Comparison of ENCODE assay signal across 28 cellular contexts in the genomic region with DNA sequence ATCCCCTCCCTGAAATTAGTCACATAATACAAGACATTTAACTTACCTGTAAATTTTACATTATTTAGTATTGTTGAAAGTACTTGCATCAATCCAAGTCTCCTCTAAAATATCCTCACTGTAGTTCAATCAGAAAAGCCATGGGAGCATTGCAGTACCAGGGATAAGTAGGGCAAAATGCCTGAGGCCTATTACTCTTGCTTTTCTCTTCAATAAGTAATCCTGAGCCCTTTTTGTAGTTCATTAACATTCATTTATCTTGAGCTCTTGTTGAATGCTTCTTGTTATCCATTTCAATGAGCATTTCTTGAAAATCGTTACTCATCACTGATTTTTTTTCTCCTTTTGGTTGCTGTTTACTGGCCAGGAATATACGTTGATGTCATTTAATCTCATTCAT.
"Had no signal": no experiment of that assay in that cellular context is flagged by ENCODE, and none has a peak within 500 bp of the region (broad histone marks: within the 10 kb centered on the region; RNA-seq: fewer than 3 reads in every experiment).

No MANE protein-coding gene starts in this region.

- H3K27me3 ChIP-seq: stomach, suprapubic skin, testis, thyroid gland, tibial artery, tibial nerve, transverse colon, upper lobe of left lung, upper lobe of right lung, uterus, vagina had no signal

- ATAC-seq: stimulated activated effector memory CD8-positive, alpha-beta T cell treated with anti-CD3 and anti-CD28 coated beads, Interleukin-12 subunit alpha, Interleukin-12 subunit beta, amount 100 ng/mL, for 72 hours; stimulated activated memory B cell treated with anti-CD40 and anti-IgM and Interleukin-4, amounts not matched to agents 10 μg/mL and 1 μg/mL and 100 μg/mL, for 72 hours; stimulated activated naive B cell treated with anti-CD40 and anti-IgM and Interleukin-4, amounts not matched to agents 10 μg/mL and 1 μg/mL and 100 μg/mL, for 72 hours; stimulated activated naive CD8-positive, alpha-beta T cell treated with anti-CD3 and anti-CD28 coated beads, Interleukin-15, amount 100 ng/mL, for 72 hours; stimulated activated naive CD8-positive, alpha-beta T cell treated with anti-CD3 and anti-CD28 coated beads, Interleukin-15, Interleukin-2, amounts not matched to agents 100 U/mL and 50 U/mL, for 24 hours; upper lobe of right lung had no signal

- DNase-seq: stimulated activated CD4-positive, alpha-beta T cell treated with anti-CD3 and anti-CD28 coated beads, Interleukin-2, amount 100 ng/mL, for 48 hours; stimulated activated CD4-positive, alpha-beta T cell treated with anti-CD3 and anti-CD28 coated beads, Interleukin-4, amount 100 ng/mL, for 1 hour; stimulated activated CD4-positive, alpha-beta T cell treated with anti-CD3 and anti-CD28 coated beads, Interleukin-4, amount 100 ng/mL, for 24 hours; stimulated activated CD4-positive, alpha-beta T cell treated with anti-CD3 and anti-CD28 coated beads, Interleukin-4, amount 100 ng/mL, for 4 hours; stimulated activated CD8-positive, alpha-beta memory T cell treated with anti-CD3 and anti-CD28 coated beads, Interleukin-4, amount 100 ng/mL, for 48 hours; stimulated activated naive B cell treated with anti-CD40 and anti-IgM and Interleukin-4, amounts not matched to agents 10 μg/mL and 1 μg/mL and 100 μg/mL, for 72 hours; stimulated activated naive CD4-positive, alpha-beta T cell; stimulated activated naive CD4-positive, alpha-beta T cell treated with Interleukin-2 at 50 U/mL for 16 hours; stimulated activated naive CD8-positive, alpha-beta T cell treated with anti-CD3 and anti-CD28 coated beads, Interleukin-15, amount 100 ng/mL, for 72 hours; stimulated activated naive CD8-positive, alpha-beta T cell treated with anti-CD3 and anti-CD28 coated beads, Interleukin-15, Interleukin-2, amounts not matched to agents 100 U/mL and 50 U/mL, for 24 hours; stomach; substantia nigra; testis; thyroid gland; tibial artery; transverse colon; trophoblast cell; upper lobe of left lung; upper lobe of right lung; uterus had no signal

- H3K27me3 Mint-ChIP-seq: stimulated activated memory B cell treated with anti-CD40 and anti-IgM and Interleukin-4, amounts not matched to agents 10 μg/mL and 1 μg/mL and 100 μg/mL, for 72 hours; stimulated activated naive B cell treated with anti-CD40 and anti-IgM and Interleukin-4, amounts not matched to agents 10 μg/mL and 1 μg/mL and 100 μg/mL, for 72 hours; stimulated activated naive CD8-positive, alpha-beta T cell treated with anti-CD3 and anti-CD28 coated beads, Interleukin-15, amount 100 ng/mL, for 72 hours; stimulated activated naive CD8-positive, alpha-beta T cell treated with anti-CD3 and anti-CD28 coated beads, Interleukin-15, Interleukin-2, amounts not matched to agents 100 ng/mL and 50 ng/mL, for 24 hours; type B pancreatic cell had no signal

- H3K4me3 Mint-ChIP-seq: stimulated activated effector memory CD8-positive, alpha-beta T cell treated with anti-CD3 and anti-CD28 coated beads, Interleukin-12 subunit alpha, Interleukin-12 subunit beta, amount 100 ng/mL, for 72 hours; stimulated activated memory B cell treated with anti-CD40 and anti-IgM and Interleukin-4, amounts not matched to agents 10 μg/mL and 1 μg/mL and 100 μg/mL, for 72 hours; stimulated activated naive B cell treated with anti-CD40 and anti-IgM and Interleukin-4, amounts not matched to agents 10 μg/mL and 1 μg/mL and 100 μg/mL, for 72 hours; stimulated activated naive CD8-positive, alpha-beta T cell treated with anti-CD3 and anti-CD28 coated beads, Interleukin-15, amount 100 ng/mL, for 72 hours; stimulated activated naive CD8-positive, alpha-beta T cell treated with anti-CD3 and anti-CD28 coated beads, Interleukin-15, Interleukin-2, amounts not matched to agents 100 ng/mL and 50 ng/mL, for 24 hours; type B pancreatic cell had no signal

- H3K4me1 ChIP-seq: stomach, suprapubic skin, testis, thyroid gland, tibial artery, tibial nerve, transverse colon, upper lobe of left lung, upper lobe of right lung, uterus, vagina had no signal

- H3K4me3 ChIP-seq: stomach, suprapubic skin, testis, thoracic aorta, thyroid gland, tibial artery, tibial nerve, transverse colon, upper lobe of left lung, upper lobe of right lung, uterus, vagina had no signal

- H3K36me3 Mint-ChIP-seq: stimulated activated effector memory CD8-positive, alpha-beta T cell treated with anti-CD3 and anti-CD28 coated beads, Interleukin-12 subunit alpha, Interleukin-12 subunit beta, amount 100 ng/mL, for 72 hours; stimulated activated memory B cell treated with anti-CD40 and anti-IgM and Interleukin-4, amounts not matched to agents 10 μg/mL and 1 μg/mL and 100 μg/mL, for 72 hours; stimulated activated naive B cell treated with anti-CD40 and anti-IgM and Interleukin-4, amounts not matched to agents 10 μg/mL and 1 μg/mL and 100 μg/mL, for 72 hours; type B pancreatic cell had no signal

- H3K36me3 ChIP-seq: stomach, suprapubic skin, thoracic aorta, thyroid gland, tibial artery, tibial nerve, transverse colon, upper lobe of left lung, upper lobe of right lung, uterus, vagina had no signal

- H3K4me1 Mint-ChIP-seq: stimulated activated effector memory CD8-positive, alpha-beta T cell treated with anti-CD3 and anti-CD28 coated beads, Interleukin-12 subunit alpha, Interleukin-12 subunit beta, amount 100 ng/mL, for 72 hours; stimulated activated memory B cell treated with anti-CD40 and anti-IgM and Interleukin-4, amounts not matched to agents 10 μg/mL and 1 μg/mL and 100 μg/mL, for 72 hours; stimulated activated naive B cell treated with anti-CD40 and anti-IgM and Interleukin-4, amounts not matched to agents 10 μg/mL and 1 μg/mL and 100 μg/mL, for 72 hours; stimulated activated naive CD8-positive, alpha-beta T cell treated with anti-CD3 and anti-CD28 coated beads, Interleukin-15, amount 100 ng/mL, for 72 hours had no signal

- H3K9me3 ChIP-seq: stomach, suprapubic skin, testis, thoracic aorta, thyroid gland, tibial artery, tibial nerve, transverse colon, upper lobe of left lung, upper lobe of right lung, uterus, vagina had no signal

- H3K27ac Mint-ChIP-seq: stimulated activated effector memory CD8-positive, alpha-beta T cell treated with anti-CD3 and anti-CD28 coated beads, Interleukin-12 subunit alpha, Interleukin-12 subunit beta, amount 100 ng/mL, for 72 hours; stimulated activated memory B cell treated with anti-CD40 and anti-IgM and Interleukin-4, amounts not matched to agents 10 μg/mL and 1 μg/mL and 100 μg/mL, for 72 hours; stimulated activated naive B cell treated with anti-CD40 and anti-IgM and Interleukin-4, amounts not matched to agents 10 μg/mL and 1 μg/mL and 100 μg/mL, for 72 hours; stimulated activated naive CD8-positive, alpha-beta T cell treated with anti-CD3 and anti-CD28 coated beads, Interleukin-15, amount 100 ng/mL, for 72 hours; stimulated activated naive CD8-positive, alpha-beta T cell treated with anti-CD3 and anti-CD28 coated beads, Interleukin-15, Interleukin-2, amounts not matched to agents 100 ng/mL and 50 ng/mL, for 24 hours; type B pancreatic cell had no signal

- H3K9me3 Mint-ChIP-seq: type B pancreatic cell had no signal

- H3K27ac ChIP-seq: stomach, suprapubic skin, testis, thoracic aorta, thyroid gland, tibial artery, tibial nerve, transverse colon, upper lobe of left lung, upper lobe of right lung, uterus, vagina had no signal
